8 cellular contexts compared by ENCODE assay signal in genomic region chr12:53048780-53049401, GRCh38. TPM values are rescaled to one million over a fixed set of nuclear protein-coding genes. Genes with fewer than 3 reads are reported as not detected.
DNase-seq lines count a peak whose midpoint lies in the region; ATAC-seq and TF ChIP-seq lines count a peak whose summit lies in the region.

No MANE protein-coding gene starts in this region.

- H3F3A ChIP-seq in PC-9 (ENCODE audit: insufficient read depth, low read depth), result peaks cover 52% of the 10 kb centered on the region

- no peaks in the 10 kb centered on the region for H3K9me3 ChIP-seq in CD4-positive, alpha-beta memory T cell (ENCODE audit: control insufficient read depth in 1 of 2, low read length in 2 of 2)
- H3K9me3 ChIP-seq in SJSA1 (replicated peaks) (no peaks in the 10 kb centered on the region), gastroesophageal sphincter (no peaks in the 10 kb centered on the region), ovary (no peaks in the 10 kb centered on the region), PC-9 (ENCODE audit: insufficient read depth, low read depth) (no peaks in the 10 kb centered on the region)

- peaks cover 10% of the 10 kb centered on the region; the same call in 1 of the 2 replicates for H4K20me1 ChIP-seq in PC-9 (ENCODE audit: insufficient read depth)

- intact Hi-C loops in CD4-positive, alpha-beta memory T cell (cut with micrococcal nuclease), result no loop called here
- intact Hi-C loops in ovary (cut with DNase I), result loop anchor here in 2 of 4 donors (5.0 to 10.0 kb wide), 2 partner anchors 133 to 1004 kb away; partner anchors contain the start of genes CSAD (in 1 of the 2) and ZNF740 (in 1 of the 2)
- intact Hi-C loops in PC-9 (cut with micrococcal nuclease; ENCODE audit: unreplicated experiment), result loop anchor here (2.0 to 5.0 kb wide), 2 partner anchors 30 to 42 kb away; partner anchors contain the start of genes EIF4B and SPRYD3

- peaks cover 5 to 26% (median 16%) of the 10 kb centered on the region in 4 donors for H3K4me1 Mint-ChIP-seq in CD4-positive, alpha-beta memory T cell

- TF ChIP-seq EP300 in gastroesophageal sphincter (IDR thresholded peaks at IDR 0.05) (no peak), ovary (IDR thresholded peaks at IDR 0.05) (no peak)

- peaks cover 12% of the 10 kb centered on the region for H3K79me2 ChIP-seq in PC-9 (ENCODE audit: low read depth)

- H3K27ac ChIP-seq in CD4-positive, alpha-beta memory T cell (ENCODE audit: low read depth, low read length), result peak overlapping the region; percentile 62
- H3K27ac ChIP-seq in SJSA1, result peak overlapping the region; percentile 90
- H3K27ac ChIP-seq in gastroesophageal sphincter, result peak overlapping the region; percentile 97 to 100 (median 99)
- H3K27ac ChIP-seq in ovary, result peak overlapping the region; percentile 96 to 99
- H3K27ac ChIP-seq in PC-9, result no peak overlapping the region

- no TSS peak for BruUV-seq in PC-9 (replicated peaks; lab: Mats Ljungman, UMichigan)

- H3K9me2 ChIP-seq in PC-9 (ENCODE audit: insufficient read depth), result no peaks in the 10 kb centered on the region

- peaks cover 21% of the 10 kb centered on the region for H3K4me1 ChIP-seq in CD4-positive, alpha-beta memory T cell (ENCODE audit: insufficient read depth, low read length)
- H3K4me1 ChIP-seq in SJSA1 (replicated peaks) (peaks cover 73% of the 10 kb centered on the region), gastroesophageal sphincter (peaks cover 0 to 87% (median 70%) of the 10 kb centered on the region in 3 donors), ovary (ENCODE audit: insufficient read depth) (peaks cover 46% of the 10 kb centered on the region), PC-9 (replicated peaks; ENCODE audit: insufficient read depth) (peaks cover 36% of the 10 kb centered on the region)

- H3K36me3 ChIP-seq in CD4-positive, alpha-beta memory T cell (ENCODE audit: insufficient read depth, low read length), result no peaks in the 10 kb centered on the region
- H3K36me3 ChIP-seq in SJSA1 (no peaks in the 10 kb centered on the region), gastroesophageal sphincter (peaks cover 0 to 17% of the 10 kb centered on the region in 2 donors), ovary (no peaks in the 10 kb centered on the region), PC-9 (ENCODE audit: low read depth) (no peaks in the 10 kb centered on the region)

- H3K27me3 Mint-ChIP-seq in CD4-positive, alpha-beta memory T cell, result no peaks in the 10 kb centered on the region

- H3K27ac Mint-ChIP-seq in CD4-positive, alpha-beta memory T cell, result peak overlapping the region in 6 of 7 donors; percentile 22 to 80 (median 74)

- TF ChIP-seq CTCF in gastroesophageal sphincter (IDR thresholded peaks at IDR 0.05), result no peak
- TF ChIP-seq CTCF in ovary (IDR thresholded peaks at IDR 0.05), result no peak
- TF ChIP-seq CTCF in PC-9 (conservative IDR thresholded peaks at IDR 0.05), result no peak; the same call in 1 of the 2 replicates

- CTCF ChIA-PET in CD4-positive, alpha-beta memory T cell (lab: Charles Lee; ENCODE audit: partially characterized antibody), result interaction anchor here (1.3 to 2.3 kb wide), 5 partner anchors 10 to 50 kb away, joined by 3 to 13 read pairs (median 5); no protein-coding TSS in a partner anchor
- CTCF ChIA-PET in PC-9 (lab: Charles Lee), result interaction anchor here (1.0 to 2.0 kb wide), 3 partner anchors 13 to 164 kb away, joined by 5 to 14 read pairs (median 6); no protein-coding TSS in a partner anchor

- peaks cover 0 to 3% of the 10 kb centered on the region in 2 donors for H3K36me3 Mint-ChIP-seq in CD4-positive, alpha-beta memory T cell

- H2AFZ ChIP-seq in PC-9, result no peak overlapping the region

- no peak for DNase-seq in CD4-positive, alpha-beta memory T cell
- DNase-seq in SJSA1 (ENCODE audit: low read depth in 1 of 2, low spot score in 2 of 2), result peak; percentile 41 to 52
- peak; percentile 80 to 90 (median 88) for DNase-seq in ovary
- no peak for DNase-seq in SW480 (ENCODE audit: low spot score)
- DNase-seq in middle frontal gyrus (ENCODE audit: extremely low spot score, low spot score), result no peak
- DNase-seq in PC-9, result no peak

- no peak for ATAC-seq in gastroesophageal sphincter
- ATAC-seq in HG02642 (IDR thresholded peaks at IDR 0.05; ENCODE audit: poor library complexity, unreplicated experiment), result no peak

- peak overlapping the region in 6 of 8 donors; percentile 17 to 52 (median 30) for H3K4me3 Mint-ChIP-seq in CD4-positive, alpha-beta memory T cell

- no peak overlapping the region for H3K4me2 ChIP-seq in PC-9

- POLR2A ChIA-PET in CD4-positive, alpha-beta memory T cell (lab: Charles Lee; ENCODE audit: partially characterized antibody), result interaction anchor here (1.3 to 4.6 kb wide), 5 partner anchors 21 to 50 kb away, joined by 3 to 22 read pairs (median 15); partner anchors contain the start of genes EIF4B, IGFBP6 and SPRYD3
- POLR2A ChIA-PET in PC-9 (lab: Charles Lee; ENCODE audit: unreplicated experiment), result no interaction called here

- WGBS in gastroesophageal sphincter (ENCODE audit: low coverage in 1 of 2), 2 donors, result 10 to 14% methylated on average over 1 of the region's 6 CpGs
- WGBS in ovary, 3 donors, result 4 to 10% (median 5%) methylated on average over 6 of the region's 6 CpGs

- TF ChIP-seq POLR2A in gastroesophageal sphincter (IDR thresholded peaks at IDR 0.05) (peak in 1 of 2 donors; percentile 3), ovary (IDR thresholded peaks at IDR 0.05) (no peak)

- no peaks in the 10 kb centered on the region for H3K9me3 Mint-ChIP-seq in CD4-positive, alpha-beta memory T cell

- H3K4me3 ChIP-seq in CD4-positive, alpha-beta memory T cell (ENCODE audit: low read length in 2 of 2), result no peak overlapping the region
- H3K4me3 ChIP-seq in SJSA1 (no peak overlapping the region), gastroesophageal sphincter (peak overlapping the region; percentile 57 to 85), ovary (peak overlapping the region; percentile 50), PC-9 (no peak overlapping the region)

- no peaks in the 10 kb centered on the region for H3K27me3 ChIP-seq in CD4-positive, alpha-beta memory T cell (ENCODE audit: insufficient read depth, low read length)
- no peaks in the 10 kb centered on the region for H3K27me3 ChIP-seq in SJSA1 (replicated peaks)
- no peaks in the 10 kb centered on the region for H3K27me3 ChIP-seq in gastroesophageal sphincter
- H3K27me3 ChIP-seq in ovary, result no peaks in the 10 kb centered on the region
- no peaks in the 10 kb centered on the region for H3K27me3 ChIP-seq in PC-9 (ENCODE audit: insufficient read depth, low read depth)

RNA-seq across cellular contexts. Expression of gene TNS2, which starts 1.0 kb away (rescaled TPM):
- total RNA-seq in CD4-positive, alpha-beta memory T cell, result 1 to 10 TPM; 6.3 to 7.2 TPM
- polyA plus RNA-seq in CD4-positive, alpha-beta memory T cell, result under 1 TPM; 0.27 to 0.45 TPM
- total RNA-seq in SJSA1 (2014; rRNA removed; shearing (Covaris generic)), result 8.8 and 18.4 TPM in 2 replicates
- 100 to 1,000 TPM; 108 to 323 (median 182) TPM for total RNA-seq in gastroesophageal sphincter
- 100 to 1,000 TPM in 6 of 7 donors, 10 to 100 TPM in 1; 88.7 to 255 (median 190) TPM for total RNA-seq in ovary
- 100 to 1,000 TPM in 1 of 2 donors, 10 to 100 TPM in 1; 66.8 to 161 TPM for polyA plus RNA-seq in ovary
- total RNA-seq in PC-9 (2021), result 8.5 and 11.5 TPM in 2 replicates

RNA-seq across cellular contexts. Expression of gene SPRYD3, which starts 30.3 kb away (rescaled TPM):
- total RNA-seq in CD4-positive, alpha-beta memory T cell, result 10 to 100 TPM; 54.3 to 59.3 TPM
- polyA plus RNA-seq in CD4-positive, alpha-beta memory T cell, result 10 to 100 TPM; 54.2 to 71.7 TPM
- 18.3 and 18.6 TPM in 2 replicates for total RNA-seq in SJSA1 (2014; rRNA removed; shearing (Covaris generic))
- 100 to 1,000 TPM in 2 of 4 donors, 10 to 100 TPM in 2; 79.1 to 137 (median 110) TPM for total RNA-seq in gastroesophageal sphincter
- total RNA-seq in ovary, result 10 to 100 TPM; 28.5 to 88.1 (median 79.9) TPM
- polyA plus RNA-seq in ovary, result 10 to 100 TPM; 36.9 to 39.9 TPM
- 15.2 and 17.2 TPM in 2 replicates for total RNA-seq in PC-9 (2021)

RNA-seq across cellular contexts. Expression of gene EIF4B, which starts 42.6 kb away (rescaled TPM):
- total RNA-seq in CD4-positive, alpha-beta memory T cell, result 100 to 1,000 TPM; 730 to 777 TPM
- 100 to 1,000 TPM in 1 of 2 donors, 10 to 100 TPM in 1; 74.2 to 117 TPM for polyA plus RNA-seq in CD4-positive, alpha-beta memory T cell
- 263 and 304 TPM in 2 replicates for total RNA-seq in SJSA1 (2014; rRNA removed; shearing (Covaris generic))
- total RNA-seq in gastroesophageal sphincter (100 to 1,000 TPM; 521 to 701 (median 591) TPM), ovary (1,000 to 10,000 TPM in 3 of 7 donors, 100 to 1,000 TPM in 4; 713 to 1,452 (median 896) TPM), PC-9 (2021) (531 and 615 TPM in 2 replicates)
- polyA plus RNA-seq in ovary, result 100 to 1,000 TPM; 316 to 882 TPM

RNA-seq across cellular contexts. Expression of gene IGFBP6, which starts 48.6 kb away (rescaled TPM):
- under 1 TPM in 1 of 2 experiments, not detected in 1; 0.61 TPM for total RNA-seq in CD4-positive, alpha-beta memory T cell
- 1 to 10 TPM in 1 of 2 donors, under 1 TPM in 1; 0.53 to 1.5 TPM for polyA plus RNA-seq in CD4-positive, alpha-beta memory T cell
- total RNA-seq in SJSA1 (2014; rRNA removed; shearing (Covaris generic)), result 58.0 and 64.5 TPM in 2 replicates
- 1,000 to 10,000 TPM in 2 of 4 donors, 100 to 1,000 TPM in 2; 632 to 1,838 (median 914) TPM for total RNA-seq in gastroesophageal sphincter
- total RNA-seq in ovary, result 100 to 1,000 TPM in 6 of 7 donors, 10 to 100 TPM in 1; 81.3 to 685 (median 224) TPM
- 100 to 1,000 TPM in 1 of 2 donors, 10 to 100 TPM in 1; 78.9 to 112 TPM for polyA plus RNA-seq in ovary
- total RNA-seq in PC-9 (2021), result 290 and 333 TPM in 2 replicates

RNA-seq across cellular contexts. Expression of gene SOAT2, which starts 54.4 kb away (rescaled TPM):
- total RNA-seq in CD4-positive, alpha-beta memory T cell, result under 1 TPM; 0.26 to 0.42 TPM
- under 1 TPM; 0.20 to 0.85 TPM for polyA plus RNA-seq in CD4-positive, alpha-beta memory T cell
- not detected in 2 replicates for total RNA-seq in SJSA1 (2014; rRNA removed; shearing (Covaris generic))
- under 1 TPM in 1 of 4 donors, not detected in 3; 0.31 TPM for total RNA-seq in gastroesophageal sphincter
- total RNA-seq in ovary, result under 1 TPM in 3 of 7 donors, not detected in 4; 0.17 to 0.72 (median 0.53) TPM
- under 1 TPM; 0.07 to 0.28 TPM for polyA plus RNA-seq in ovary
- total RNA-seq in PC-9 (2021), result 0.70 and 0.79 TPM in 2 replicates

Comparison
In these comparisons a context has a peak if more than half of its experiments do, and no peak if none do; other contexts are left out.
1. DNase-seq: peak in SJSA1 (2 of 2) and ovary (5 of 5); none in CD4-positive, alpha-beta memory T cell (0 of 5), SW480 (single experiment), middle frontal gyrus (single experiment) and PC-9 (0 of 2).
2. H3K4me3 ChIP-seq: peak in gastroesophageal sphincter (2 of 2) and ovary (single experiment); none in CD4-positive, alpha-beta memory T cell (0 of 2), SJSA1 (single experiment) and PC-9 (single experiment).